In genomic region chr22:20588092-20588842, GRCh38 we compare ENCODE assay signal across 2 cellular contexts.
TF ChIP-seq lines count a peak whose summit lies in the region.

No MANE protein-coding gene starts in this region.

TF ChIP-seq in HCT116, 20 proteins besides CTCF, POLR2A, EP300 and RAD21:
- TF ChIP-seq SRF (IDR thresholded peaks at IDR 0.05; ENCODE audit: low read depth) = no peak
- TF ChIP-seq POLR2AphosphoS5 (IDR thresholded peaks at IDR 0.05; ENCODE audit: low read depth, low read length) = 0 out of 2 replicates have a peak, but pooled peaks have one; percentile 9
TF ChIP-seq in HCT116: peak in this region for 1.

TF ChIP-seq in H1, 55 proteins besides CTCF, POLR2A, EP300 and RAD21:
- no peak for TF ChIP-seq BCL11A (IDR thresholded peaks at IDR 0.05; ENCODE audit: low read depth in 2 of 2, low read length in 2 of 2)
- TF ChIP-seq POLR2AphosphoS5 (IDR thresholded peaks at IDR 0.05; ENCODE audit: low read depth, low read length) = peak; percentile 7; the same call in 1 of the 2 replicates
